In genomic region chr21:36144233-36144632, GRCh38 we compare ENCODE assay signal across 1 cellular context. TPM values are rescaled to one million over a fixed set of nuclear protein-coding genes. Genes with fewer than 3 reads are reported as not detected.
"Had no signal": no experiment of that assay in that cellular context is flagged by ENCODE, and none has a peak within 500 bp of the region (broad histone marks: within the 10 kb centered on the region; RNA-seq: fewer than 3 reads in every experiment).

No MANE protein-coding gene starts in this region.

RNA-seq across cellular contexts. Expression of gene CBR3, which starts 9.4 kb away (rescaled TPM):
- total RNA-seq: cardiac muscle cell had no signal
- polyA plus RNA-seq: cardiac muscle cell had no signal
